Comparison of ENCODE assay signal across 11 cellular contexts in the genomic region with DNA sequence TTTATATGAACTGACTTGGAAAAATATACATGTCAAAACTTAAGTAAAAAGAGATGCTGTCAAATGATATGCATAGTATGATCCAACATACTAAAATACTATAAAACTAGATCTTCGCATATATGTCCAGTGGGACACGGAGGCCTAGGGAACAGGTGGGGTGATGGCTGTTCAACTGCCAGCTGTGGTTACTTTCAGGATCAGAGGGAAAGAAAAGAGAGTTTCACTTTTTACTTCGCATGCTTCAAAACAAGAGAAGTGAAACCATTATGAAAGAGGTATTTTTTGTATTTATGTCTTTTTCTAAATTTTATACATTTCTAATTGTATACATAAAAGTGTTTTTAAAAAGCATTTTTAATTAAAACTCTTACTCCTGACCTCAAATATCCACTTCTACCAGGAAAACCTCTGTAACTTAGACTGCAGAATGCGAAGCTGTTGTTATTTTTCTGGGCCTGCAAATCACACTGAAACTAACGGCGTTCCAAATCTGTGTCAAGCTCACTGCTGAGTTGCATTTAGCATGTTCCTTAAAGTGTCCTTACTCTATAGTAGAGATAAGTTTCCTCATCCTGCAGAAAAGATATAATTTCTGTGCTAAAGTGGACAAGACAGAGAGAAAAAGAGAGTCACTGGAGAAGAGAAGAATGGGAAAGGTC.
DNase-seq lines count a peak whose midpoint lies in the region; ATAC-seq and TF ChIP-seq lines count a peak whose summit lies in the region.
"Had no signal": no experiment of that assay in that cellular context is flagged by ENCODE, and none has a peak within 500 bp of the region (broad histone marks: within the 10 kb centered on the region; RNA-seq: fewer than 3 reads in every experiment).

No MANE protein-coding gene starts in this region.

- H3K9me3 Mint-ChIP-seq in CD14-positive monocyte = no peaks in the 10 kb centered on the region
- H3K9me3 Mint-ChIP-seq in activated T-cell treated with anti-CD3 and anti-CD28 coated beads, Interleukin-2, amount 50 U/mL, for 72 hours = no peaks in the 10 kb centered on the region
- H3K9me3 Mint-ChIP-seq: stimulated activated naive CD8-positive, alpha-beta T cell treated with anti-CD3 and anti-CD28 coated beads, Interleukin-15, Interleukin-2, amounts not matched to agents 100 ng/mL and 50 ng/mL, for 24 hours had no signal

- intact Hi-C loops in CD14-positive monocyte (cut with micrococcal nuclease) (no loop called here), Right ventricle myocardium superior (cut with DNase I) (no loop called here)

- ATAC-seq in GM19328 (IDR thresholded peaks at IDR 0.05; ENCODE audit: unreplicated experiment) = peak; percentile 71
- peak; percentile 85 for ATAC-seq in HG02840 (IDR thresholded peaks at IDR 0.05; ENCODE audit: low FRiP score, unreplicated experiment)
- ATAC-seq in HG03575 (IDR thresholded peaks at IDR 0.05; ENCODE audit: extremely low read depth, insufficient number of reproducible peaks, low FRiP score, unreplicated experiment) = peak; percentile 80
- no peak for ATAC-seq in activated T-cell treated with anti-CD3 and anti-CD28 coated beads, Interleukin-2, amount 50 U/mL, for 72 hours (replicated peaks in 1 of 2)
- no peak for ATAC-seq in Right ventricle myocardium superior (ENCODE audit: poor library complexity)

- peaks cover 14% of the 10 kb centered on the region for H3K4me1 Mint-ChIP-seq in CD14-positive monocyte
- peaks cover 5% of the 10 kb centered on the region for H3K4me1 Mint-ChIP-seq in activated T-cell treated with anti-CD3 and anti-CD28 coated beads, Interleukin-2, amount 50 U/mL, for 72 hours (ENCODE audit: low read depth)

- peak overlapping the region in 2 of 7 donors; percentile 2 to 4 for H3K27ac Mint-ChIP-seq in CD14-positive monocyte
- H3K27ac Mint-ChIP-seq in activated T-cell treated with anti-CD3 and anti-CD28 coated beads, Interleukin-2, amount 50 U/mL, for 72 hours = no peak overlapping the region
- H3K27ac Mint-ChIP-seq: stimulated activated naive CD8-positive, alpha-beta T cell treated with anti-CD3 and anti-CD28 coated beads, Interleukin-15, Interleukin-2, amounts not matched to agents 100 ng/mL and 50 ng/mL, for 24 hours had no signal

- H3K27me3 Mint-ChIP-seq in CD14-positive monocyte (ENCODE audit: low read depth in 3 of 3) = peaks cover 0 to 6% (median 3%) of the 10 kb centered on the region in 3 donors
- H3K27me3 Mint-ChIP-seq in activated T-cell treated with anti-CD3 and anti-CD28 coated beads, Interleukin-2, amount 50 U/mL, for 72 hours (ENCODE audit: low read depth) = no peaks in the 10 kb centered on the region
- H3K27me3 Mint-ChIP-seq: stimulated activated naive CD8-positive, alpha-beta T cell treated with anti-CD3 and anti-CD28 coated beads, Interleukin-15, Interleukin-2, amounts not matched to agents 100 ng/mL and 50 ng/mL, for 24 hours had no signal

- no peaks in the 10 kb centered on the region for H3K36me3 Mint-ChIP-seq in CD14-positive monocyte
- H3K36me3 Mint-ChIP-seq in activated T-cell treated with anti-CD3 and anti-CD28 coated beads, Interleukin-2, amount 50 U/mL, for 72 hours (ENCODE audit: insufficient read depth in 2 of 2) = no peaks in the 10 kb centered on the region

- DNase-seq in CD14-positive monocyte (ENCODE audit: low spot score) = no peak
- DNase-seq in activated T-cell treated with anti-CD3 and anti-CD28 coated beads, Interleukin-2, amount 50 U/mL, for 72 hours = no peak
- no peak for DNase-seq in middle frontal gyrus (ENCODE audit: extremely low spot score, low spot score)
- no peak for DNase-seq in Right ventricle myocardium superior
- no peak for DNase-seq in cortex of kidney (lab: John Stamatoyannopoulos, UW)
- DNase-seq: mesenchymal stem cell, NCI-H446 treated with DMSO at 0.1 percent for 48 hours had no signal

- no peak for TF ChIP-seq CTCF in CD14-positive monocyte (IDR thresholded peaks at IDR 0.05)

- peak overlapping the region; percentile 0 to 11 for H3K4me3 Mint-ChIP-seq in CD14-positive monocyte
- H3K4me3 Mint-ChIP-seq in activated T-cell treated with anti-CD3 and anti-CD28 coated beads, Interleukin-2, amount 50 U/mL, for 72 hours = no peak overlapping the region
- H3K4me3 Mint-ChIP-seq: stimulated activated naive CD8-positive, alpha-beta T cell treated with anti-CD3 and anti-CD28 coated beads, Interleukin-15, Interleukin-2, amounts not matched to agents 100 ng/mL and 50 ng/mL, for 24 hours had no signal

Comparison
In these comparisons a context has a peak if more than half of its experiments do, and no peak if none do; other contexts are left out.
1. H3K4me3 Mint-ChIP-seq: peak in CD14-positive monocyte (2 of 2); none in activated T-cell treated with anti-CD3 and anti-CD28 coated beads, Interleukin-2, amount 50 U/mL, for 72 hours (0 of 2).
2. ATAC-seq: peak in GM19328 (single experiment), HG02840 (single experiment) and HG03575 (single experiment); none in activated T-cell treated with anti-CD3 and anti-CD28 coated beads, Interleukin-2, amount 50 U/mL, for 72 hours (0 of 2) and Right ventricle myocardium superior (single experiment).